ENCODE assay signal across 9 cellular contexts in the genomic region with DNA sequence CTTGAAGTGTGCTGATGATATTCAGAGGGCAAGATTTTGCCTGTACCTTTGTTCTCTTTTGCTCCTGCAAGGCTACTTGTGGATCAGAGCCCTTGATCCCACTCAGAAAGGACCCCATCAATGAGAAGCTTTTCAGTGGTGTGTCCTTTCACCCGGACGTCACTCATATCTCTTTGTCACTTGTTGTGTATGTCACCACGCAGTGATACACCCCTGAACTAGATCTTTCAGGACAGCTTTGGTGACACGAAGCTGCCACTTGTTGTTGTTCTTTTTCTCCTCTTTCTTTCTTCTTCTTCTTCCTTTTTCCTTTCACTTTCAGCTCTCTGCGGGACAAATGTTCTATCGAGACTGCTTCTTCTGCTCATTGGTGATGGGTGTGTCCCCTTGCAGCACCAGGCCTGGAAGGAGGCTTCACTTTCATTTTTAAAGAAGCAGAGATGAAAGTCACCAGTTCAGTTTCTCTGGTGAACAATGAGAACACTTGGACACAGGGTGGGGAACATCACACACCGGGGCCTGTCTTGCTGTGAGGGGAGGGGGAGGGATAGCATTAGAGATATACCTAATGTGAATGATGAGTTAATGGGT.
DNase-seq lines count a peak whose midpoint lies in the region; ATAC-seq and TF ChIP-seq lines count a peak whose summit lies in the region.
"Had no signal": no experiment of that assay in that cellular context is flagged by ENCODE, and none has a peak within 500 bp of the region (broad histone marks: within the 10 kb centered on the region; RNA-seq: fewer than 3 reads in every experiment).

No MANE protein-coding gene starts in this region.

- no peak for TF ChIP-seq CTCF in OCI-LY3 (IDR thresholded peaks at IDR 0.05; ENCODE audit: low read depth, low read length)
- no peak for TF ChIP-seq CTCF in esophagus squamous epithelium (IDR thresholded peaks at IDR 0.05)
- TF ChIP-seq CTCF in type B pancreatic cell (conservative IDR thresholded peaks at IDR 0.05), result no peak
- TF ChIP-seq CTCF in neural progenitor cell (IDR thresholded peaks at IDR 0.05), result no peak
- no peak for TF ChIP-seq CTCF in Caco-2 (IDR thresholded peaks at IDR 0.05; ENCODE audit: insufficient read depth in 1 of 2, low read depth in 1 of 2, low read length in 1 of 2, severe bottlenecking in 1 of 2, unreplicated experiment in 1 of 2)

- H3K27me3 ChIP-seq in OCI-LY3 (ENCODE audit: low read depth, low read length) (no peaks in the 10 kb centered on the region), esophagus squamous epithelium (no peaks in the 10 kb centered on the region), neural progenitor cell (no peaks in the 10 kb centered on the region), Caco-2 (replicated peaks; ENCODE audit: control insufficient read depth, insufficient read depth, low read length) (no peaks in the 10 kb centered on the region)

- no peaks in the 10 kb centered on the region for H3K4me1 Mint-ChIP-seq in type B pancreatic cell (ENCODE audit: unreplicated experiment)
- H3K4me1 Mint-ChIP-seq in neural progenitor cell, result no peaks in the 10 kb centered on the region
- H3K4me1 Mint-ChIP-seq in Caco-2 (ENCODE audit: low read depth, unreplicated experiment), result no peaks in the 10 kb centered on the region

- H3K36me3 ChIP-seq in OCI-LY3 (replicated peaks; ENCODE audit: low read depth, low read length) (no peaks in the 10 kb centered on the region), esophagus squamous epithelium (no peaks in the 10 kb centered on the region), neural progenitor cell (no peaks in the 10 kb centered on the region), Caco-2 (ENCODE audit: control insufficient read depth, insufficient read depth, low read length) (no peaks in the 10 kb centered on the region)

- intact Hi-C loops in esophagus squamous epithelium (cut with DNase I) (no loop called here), Caco-2 (cut with micrococcal nuclease; ENCODE audit: unreplicated experiment) (no loop called here)

- H3K27ac ChIP-seq in OCI-LY3 (ENCODE audit: low read length) (no peak overlapping the region), esophagus squamous epithelium (peak overlapping the region; percentile 51 to 84 (median 72)), neural progenitor cell (no peak overlapping the region)
- H3K27ac ChIP-seq: SK-N-MC had no signal

- no TSS peak for BruUV-seq in Caco-2 (replicated peaks; lab: Mats Ljungman, UMichigan)

- H3K4me3 ChIP-seq in OCI-LY3 (ENCODE audit: low read length) (no peak overlapping the region), esophagus squamous epithelium (peak overlapping the region in 3 of 4 donors; percentile 11 to 43 (median 14)), neural progenitor cell (no peak overlapping the region), Caco-2 (ENCODE audit: low read depth, low read length) (no peak overlapping the region)
- H3K4me3 ChIP-seq: SK-N-MC had no signal

- H4K20me1 ChIP-seq in OCI-LY3 (ENCODE audit: insufficient read depth, low read length) (no peaks in the 10 kb centered on the region), neural progenitor cell (ENCODE audit: low read depth) (no peaks in the 10 kb centered on the region)

- H3K4me2 ChIP-seq in OCI-LY3 (ENCODE audit: low read length) (peak overlapping the region; percentile 26; the same call in 1 of the 2 replicates), neural progenitor cell (no peak overlapping the region)

- H3K4me3 Mint-ChIP-seq in type B pancreatic cell, result peak overlapping the region; percentile 29
- no peak overlapping the region for H3K4me3 Mint-ChIP-seq in neural progenitor cell
- H3K4me3 Mint-ChIP-seq in Caco-2 (ENCODE audit: unreplicated experiment), result no peak overlapping the region

- H3K4me1 ChIP-seq in OCI-LY3 (ENCODE audit: low read length) (peaks cover 22% of the 10 kb centered on the region), esophagus squamous epithelium (peaks cover 8 to 25% (median 11%) of the 10 kb centered on the region in 3 donors), neural progenitor cell (no peaks in the 10 kb centered on the region), Caco-2 (no peaks in the 10 kb centered on the region)

- peaks cover 14% of the 10 kb centered on the region for H3K9me3 Mint-ChIP-seq in type B pancreatic cell
- H3K9me3 Mint-ChIP-seq in neural progenitor cell, result peaks cover 25% of the 10 kb centered on the region
- no peaks in the 10 kb centered on the region for H3K9me3 Mint-ChIP-seq in Caco-2 (ENCODE audit: unreplicated experiment)

- no peak for TF ChIP-seq POLR2A in esophagus squamous epithelium (IDR thresholded peaks at IDR 0.05)

- CTCF ChIA-PET in Caco-2 (lab: Charles Lee), result no interaction called here

- H3K79me2 ChIP-seq in OCI-LY3 (ENCODE audit: low read length), result no peaks in the 10 kb centered on the region
- peaks cover 28% of the 10 kb centered on the region for H3K79me2 ChIP-seq in neural progenitor cell (ENCODE audit: low read depth)

- POLR2A ChIA-PET in Caco-2 (lab: Charles Lee), result no interaction called here

- H3F3A ChIP-seq in neural progenitor cell (ENCODE audit: low read depth), result no peaks in the 10 kb centered on the region

- DNase-seq in esophagus squamous epithelium (lab: John Stamatoyannopoulos, UW) (no peak), type B pancreatic cell (ENCODE audit: extremely low spot score, unreplicated experiment) (no peak), neural progenitor cell (ENCODE audit: low spot score) (no peak), dermis blood vessel endothelial cell (no peak), Caco-2 (no peak)

- ATAC-seq in GM18858 (IDR thresholded peaks at IDR 0.05; ENCODE audit: unreplicated experiment) (peak; percentile 94), HG02642 (IDR thresholded peaks at IDR 0.05; ENCODE audit: poor library complexity, unreplicated experiment) (peak; percentile 93)

- H3K36me3 Mint-ChIP-seq in type B pancreatic cell, result peaks cover 12% of the 10 kb centered on the region
- peaks cover 7% of the 10 kb centered on the region for H3K36me3 Mint-ChIP-seq in neural progenitor cell
- H3K36me3 Mint-ChIP-seq in Caco-2 (ENCODE audit: insufficient read depth, unreplicated experiment), result no peaks in the 10 kb centered on the region

- WGBS in esophagus squamous epithelium, 2 donors, result 17 to 32% methylated on average over 7 of the region's 7 CpGs

- no peaks in the 10 kb centered on the region for H3K9me3 ChIP-seq in OCI-LY3 (ENCODE audit: insufficient read depth, low read length)
- H3K9me3 ChIP-seq in esophagus squamous epithelium, result no peaks in the 10 kb centered on the region
- H3K9me3 ChIP-seq in neural progenitor cell (ENCODE audit: low read depth), result no peaks in the 10 kb centered on the region
- no peaks in the 10 kb centered on the region for H3K9me3 ChIP-seq in Caco-2

- H2AFZ ChIP-seq in OCI-LY3 (ENCODE audit: low read depth, low read length) (no peak overlapping the region), neural progenitor cell (replicated peaks) (no peak overlapping the region)

- H3K27me3 Mint-ChIP-seq in type B pancreatic cell (no peaks in the 10 kb centered on the region), neural progenitor cell (ENCODE audit: insufficient read depth, low read depth) (peaks cover 3% of the 10 kb centered on the region), Caco-2 (ENCODE audit: insufficient read depth, unreplicated experiment) (no peaks in the 10 kb centered on the region)

- H3K9ac ChIP-seq in OCI-LY3 (ENCODE audit: low read length) (no peak overlapping the region), neural progenitor cell (no peak overlapping the region)

- H3K27ac Mint-ChIP-seq in type B pancreatic cell (peak overlapping the region; percentile 40), neural progenitor cell (no peak overlapping the region), Caco-2 (ENCODE audit: unreplicated experiment) (no peak overlapping the region)

Comparison
In these comparisons a context has a peak if more than half of its experiments do, and no peak if none do; other contexts are left out.
1. H3K27ac ChIP-seq: peak in esophagus squamous epithelium (4 of 4); none in OCI-LY3 (single experiment) and neural progenitor cell (single experiment).
2. H3K4me3 ChIP-seq: peak in esophagus squamous epithelium (3 of 4); none in OCI-LY3 (single experiment), neural progenitor cell (single experiment) and Caco-2 (single experiment).